In genomic region chr11:72814831-72815618, GRCh38 we compare ENCODE assay signal across 8 cellular contexts. TPM values are rescaled to one million over a fixed set of nuclear protein-coding genes. Genes with fewer than 3 reads are reported as not detected.
DNase-seq lines count a peak whose midpoint lies in the region; ATAC-seq and TF ChIP-seq lines count a peak whose summit lies in the region.

No MANE protein-coding gene starts in this region.

- H3K4me3 ChIP-seq in AG04450 (ENCODE audit: low read depth, low read length) (peak overlapping the region; percentile 87), WI38 (ENCODE audit: low read depth, low read length) (peak overlapping the region; percentile 85), endocrine pancreas (ENCODE audit: control insufficient read depth, insufficient read depth, low read length) (no peak overlapping the region), mucosa of stomach (ENCODE audit: low read length) (peak overlapping the region; percentile 79), thymus (ENCODE audit: low read length) (peak overlapping the region; percentile 70)

- H3K9ac ChIP-seq in endocrine pancreas (ENCODE audit: control insufficient read depth, insufficient read depth, low read length) (peak overlapping the region; percentile 94), mucosa of stomach (ENCODE audit: low read length) (peak overlapping the region; percentile 75)

- in situ Hi-C loops in GM13977 (cut with MboI; ENCODE audit: low pct_unique_long_range_greater_than_20kb, low sequenced_read_pairs, unreplicated experiment): no loop called here

- DNase-seq in AG04450 (ENCODE audit: low read depth, low spot score) (no peak), GM13977 (ENCODE audit: low spot score) (peak; percentile 80), NCI-H2107 treated with DMSO at 0.1 percent for 48 hours (lab: John Stamatoyannopoulos, UW; ENCODE audit: unreplicated experiment) (peak; percentile 71)

- CTCF ChIA-PET in AG04450 (lab: Charles Lee): interaction anchor here (0.6 to 1.9 kb wide), 3 partner anchors 90 to 363 kb away, joined by 4 to 8 read pairs (median 5); no protein-coding TSS in a partner anchor

- POLR2A ChIA-PET in AG04450 (lab: Yijun Ruan, JAX): no interaction called here

- WGBS in thymus: 2% methylated on average over 27 of the region's 27 CpGs

- peak; percentile 28 for ATAC-seq in HG02938 (IDR thresholded peaks at IDR 0.05; ENCODE audit: unreplicated experiment)

- TF ChIP-seq CTCF in AG04450 (IDR thresholded peaks at IDR 0.05; ENCODE audit: low read depth, low read length) (no peak), GM13977 (IDR thresholded peaks at IDR 0.05; ENCODE audit: extremely low read depth, insufficient read depth, missing control alignments) (no peak), WI38 (IDR thresholded peaks at IDR 0.05; ENCODE audit: low read depth, low read length) (no peak)

- no peaks in the 10 kb centered on the region for H3K27me3 ChIP-seq in AG04450 (ENCODE audit: control insufficient read depth, insufficient read depth, low read length)
- no peaks in the 10 kb centered on the region for H3K27me3 ChIP-seq in endocrine pancreas (ENCODE audit: control insufficient read depth, insufficient read depth, low read length)
- H3K27me3 ChIP-seq in mucosa of stomach (ENCODE audit: control insufficient read depth, insufficient read depth, low read length): no peaks in the 10 kb centered on the region
- no peaks in the 10 kb centered on the region for H3K27me3 ChIP-seq in thymus (ENCODE audit: control insufficient read depth, insufficient read depth)

- H3K36me3 ChIP-seq in endocrine pancreas (ENCODE audit: control insufficient read depth, insufficient read depth, low read length) (no peaks in the 10 kb centered on the region), mucosa of stomach (ENCODE audit: control insufficient read depth, insufficient read depth, low read length) (peaks cover 6% of the 10 kb centered on the region), thymus (ENCODE audit: control insufficient read depth, insufficient read depth) (peaks cover 11% of the 10 kb centered on the region)

- H3K27ac ChIP-seq in AG04450 (ENCODE audit: low read depth, low read length) (peak overlapping the region; percentile 61), thymus (ENCODE audit: low read depth) (peak overlapping the region; percentile 83)

- no peaks in the 10 kb centered on the region for H3K9me3 ChIP-seq in AG04450 (ENCODE audit: control insufficient read depth, insufficient read depth, low read length)
- H3K9me3 ChIP-seq in endocrine pancreas (ENCODE audit: control insufficient read depth, low read length): no peaks in the 10 kb centered on the region
- no peaks in the 10 kb centered on the region for H3K9me3 ChIP-seq in mucosa of stomach (ENCODE audit: control insufficient read depth, low read length)
- no peaks in the 10 kb centered on the region for H3K9me3 ChIP-seq in thymus (ENCODE audit: control insufficient read depth)

- H3K4me1 ChIP-seq in endocrine pancreas (ENCODE audit: control insufficient read depth, insufficient read depth, low read length) (no peaks in the 10 kb centered on the region), mucosa of stomach (ENCODE audit: control insufficient read depth, insufficient read depth, low read length) (peaks cover 25% of the 10 kb centered on the region), thymus (ENCODE audit: control insufficient read depth, insufficient read depth, low read length) (peaks cover 9% of the 10 kb centered on the region)

RNA-seq across cellular contexts. Expression of gene ATG16L2, which starts 0.8 kb away (rescaled TPM):
- polyA plus RNA-seq in AG04450 (2011; rRNA removed) (4.2 and 5.3 TPM in 2 replicates), thymus (56.5 TPM)
- polyA minus RNA-seq in AG04450 (2011; rRNA and poly(A)+ RNA removed): 5.6 and 5.8 TPM in 2 replicates

RNA-seq across cellular contexts. Expression of gene STARD10, which starts 21.2 kb away (rescaled TPM):
- polyA plus RNA-seq in AG04450 (2011; rRNA removed) (38.4 and 49.0 TPM in 2 replicates), thymus (39.7 TPM)
- 31.1 and 45.9 TPM in 2 replicates for polyA minus RNA-seq in AG04450 (2011; rRNA and poly(A)+ RNA removed)
